Comparison of ENCODE assay signal across 13 cellular contexts in genomic region chr1:234393190-234393589, GRCh38.
"Had no signal": no experiment of that assay in that cellular context is flagged by ENCODE, and none has a peak within 500 bp of the region (broad histone marks: within the 10 kb centered on the region; RNA-seq: fewer than 3 reads in every experiment).

No MANE protein-coding gene starts in this region.

- DNase-seq: activated T-cell treated with anti-CD3 and anti-CD28 coated beads, Interleukin-2, amount 50 U/mL, for 72 hours; body of pancreas; central memory CD4-positive, alpha-beta T cell; endodermal cell; erythroblast; hippocampal formation; kidney glomerular epithelial cell; psoas muscle; sigmoid colon; stimulated activated CD4-positive, alpha-beta T cell treated with anti-CD3 and anti-CD28 coated beads, Interleukin-2, amount 100 ng/mL, for 24 hours; substantia nigra; transverse colon; WERI-Rb-1 had no signal

- H3K27ac ChIP-seq: body of pancreas, psoas muscle, sigmoid colon, transverse colon, WERI-Rb-1 had no signal

- H3K4me1 ChIP-seq: sigmoid colon, transverse colon had no signal

- ATAC-seq: activated T-cell treated with anti-CD3 and anti-CD28 coated beads, Interleukin-2, amount 50 U/mL, for 72 hours; body of pancreas; psoas muscle had no signal

- H3K9me3 ChIP-seq: body of pancreas, psoas muscle, sigmoid colon, transverse colon had no signal

- H3K27me3 ChIP-seq: body of pancreas, sigmoid colon, transverse colon had no signal

- H3K4me3 ChIP-seq: body of pancreas, psoas muscle, sigmoid colon, transverse colon had no signal
